In genomic region chr3:14364580-14365292, GRCh38 we compare ENCODE assay signal across 21 cellular contexts. TPM values are rescaled to one million over a fixed set of nuclear protein-coding genes. Genes with fewer than 3 reads are reported as not detected.
A peak's percentile ranks its signal among the peaks of the same experiment; 100 is the strongest.
DNase-seq lines count a peak whose midpoint lies in the region; ATAC-seq, FAIRE-seq and TF ChIP-seq lines count a peak whose summit lies in the region.
"Had no signal": no experiment of that assay in that cellular context is flagged by ENCODE, and none has a peak within 500 bp of the region (broad histone marks: within the 10 kb centered on the region; RNA-seq: fewer than 3 reads in every experiment).

No MANE protein-coding gene starts in this region.

- no peak for FAIRE-seq in small intestine (lab: Jason Lieb, UNC)
- FAIRE-seq: A204.1, H54 had no signal

- H3K27ac ChIP-seq in IMR-90 (ENCODE audit: insufficient read depth, low read length) (no peak overlapping the region), body of pancreas (no peak overlapping the region), right lobe of liver (no peak overlapping the region), small intestine (ENCODE audit: low read depth in 1 of 2, low read length in 1 of 2) (peak overlapping the region in 1 of 2 donors; percentile 5)
- H3K27ac ChIP-seq: BLaER1, PC-9 had no signal

- in situ Hi-C loops in IMR-90 (cut with MboI; ENCODE audit: low sequenced_read_pairs): no loop called here

- no peak overlapping the region for H2BK120ac ChIP-seq in IMR-90 (ENCODE audit: low read depth, low read length)

- H4K5ac ChIP-seq in IMR-90 (ENCODE audit: low read depth, low read length): no peak overlapping the region

- TF ChIP-seq CTCF in IMR-90 (conservative IDR thresholded peaks at IDR 0.05; ENCODE audit: low read depth, low read length) (no peak), body of pancreas (IDR thresholded peaks at IDR 0.05) (no peak), right lobe of liver (IDR thresholded peaks at IDR 0.05) (no peak)

- H2BK15ac ChIP-seq in IMR-90 (ENCODE audit: low read depth, low read length): no peak overlapping the region

- peaks cover 15% of the 10 kb centered on the region for H3K9me1 ChIP-seq in IMR-90 (ENCODE audit: insufficient read depth, low read length)

- no TSS peak for BruUV-seq in IMR-90 (replicated peaks; lab: Mats Ljungman, UMichigan)

- H2AK9ac ChIP-seq in IMR-90 (replicated peaks; ENCODE audit: low read depth, low read length, poor library complexity): no peak overlapping the region

- H3K27me3 ChIP-seq in IMR-90 (ENCODE audit: control insufficient read depth, insufficient read depth, low read length): peaks cover 9% of the 10 kb centered on the region; the same call in 1 of the 2 replicates
- no peaks in the 10 kb centered on the region for H3K27me3 ChIP-seq in body of pancreas
- peaks cover 0 to 4% of the 10 kb centered on the region in 2 donors for H3K27me3 ChIP-seq in right lobe of liver
- no peaks in the 10 kb centered on the region for H3K27me3 ChIP-seq in small intestine (ENCODE audit: control insufficient read depth in 2 of 2, insufficient read depth in 2 of 2, low read length in 2 of 2)
- H3K27me3 ChIP-seq: BLaER1, MG63 had no signal

- H3K18ac ChIP-seq in IMR-90 (ENCODE audit: low read depth, low read length): no peak overlapping the region

- no peak overlapping the region for H3K56ac ChIP-seq in IMR-90 (ENCODE audit: extremely low read depth, insufficient read depth, low read length)

- no peaks in the 10 kb centered on the region for H3K79me1 ChIP-seq in IMR-90 (ENCODE audit: low read depth in 1 of 2, low read length in 2 of 2)

- peak overlapping the region; percentile 50 for H2BK20ac ChIP-seq in IMR-90 (ENCODE audit: low read depth, low read length)

- ATAC-seq in IMR-90 (ENCODE audit: low read depth): no peak
- ATAC-seq in body of pancreas: peak; percentile 33
- peak in 3 of 4 donors; percentile 50 to 71 (median 53) for ATAC-seq in right lobe of liver
- ATAC-seq: Right ventricle myocardium inferior had no signal

- no peak overlapping the region for H3K23ac ChIP-seq in IMR-90 (ENCODE audit: low read depth, low read length)

- no peak overlapping the region for H3K4me2 ChIP-seq in IMR-90 (ENCODE audit: low read depth, low read length)
- H3K4me2 ChIP-seq: BLaER1, PC-9 had no signal

- POLR2A ChIA-PET in IMR-90 (lab: Charles Lee; ENCODE audit: unreplicated experiment): no interaction called here

- no peak overlapping the region for H3K9ac ChIP-seq in IMR-90 (ENCODE audit: low read depth, low read length)
- H3K9ac ChIP-seq: BLaER1 had no signal

- intact Hi-C loops in IMR-90 (cut with micrococcal nuclease): no loop called here
- intact Hi-C loops in body of pancreas (cut with DNase I): no loop called here
- intact Hi-C loops in right lobe of liver (cut with DNase I): no loop called here
- intact Hi-C loops in posterior cingulate gyrus (cut with DNase I): no loop called here

- no peak for TF ChIP-seq RAD21 in IMR-90 (IDR thresholded peaks at IDR 0.05; ENCODE audit: low read length)

- H2AFZ ChIP-seq in IMR-90 (replicated peaks; ENCODE audit: low read length, poor library complexity): no peak overlapping the region
- H2AFZ ChIP-seq: PC-9 had no signal

- no peak overlapping the region for H3K4me3 ChIP-seq in IMR-90 (ENCODE audit: insufficient read depth, low read depth, low read length)
- no peak overlapping the region for H3K4me3 ChIP-seq in body of pancreas
- H3K4me3 ChIP-seq in right lobe of liver: no peak overlapping the region
- no peak overlapping the region for H3K4me3 ChIP-seq in small intestine (ENCODE audit: low read depth in 1 of 2, low read length in 2 of 2)
- H3K4me3 ChIP-seq: BLaER1, MG63, PC-9 had no signal

- H4K8ac ChIP-seq in IMR-90 (ENCODE audit: low read depth in 2 of 2, low read length in 2 of 2): no peak overlapping the region

- H3K36me3 ChIP-seq in IMR-90 (ENCODE audit: control insufficient read depth, insufficient read depth, low read length) (no peaks in the 10 kb centered on the region), body of pancreas (replicated peaks in 1 of 2; ENCODE audit: insufficient read depth in 1 of 2, low read depth in 2 of 2) (no peaks in the 10 kb centered on the region), right lobe of liver (no peaks in the 10 kb centered on the region), small intestine (ENCODE audit: control insufficient read depth in 2 of 2, insufficient read depth in 2 of 2, low read length in 2 of 2) (no peaks in the 10 kb centered on the region)
- H3K36me3 ChIP-seq: BLaER1, MG63 had no signal

- H4K91ac ChIP-seq in IMR-90 (ENCODE audit: insufficient read depth, low read depth, low read length): no peak overlapping the region

- no peak overlapping the region for H2AK5ac ChIP-seq in IMR-90 (ENCODE audit: low read depth, low read length)

- H3K4me1 ChIP-seq in IMR-90 (ENCODE audit: control insufficient read depth, insufficient read depth, low read length) (peaks cover 15% of the 10 kb centered on the region), body of pancreas (peaks cover 3% of the 10 kb centered on the region), right lobe of liver (no peaks in the 10 kb centered on the region), small intestine (ENCODE audit: control insufficient read depth in 2 of 2, insufficient read depth in 1 of 2, low read depth in 1 of 2, low read length in 1 of 2) (peaks cover 4 to 17% of the 10 kb centered on the region in 2 donors)

- H3K14ac ChIP-seq in IMR-90 (replicated peaks; ENCODE audit: low read depth, low read length): peak overlapping the region; percentile 36; the same call in 1 of the 2 replicates

- CTCF ChIA-PET in IMR-90 (lab: Yijun Ruan, JAX): no interaction called here

- TF ChIP-seq POLR2A in IMR-90 (IDR thresholded peaks at IDR 0.05; ENCODE audit: low read depth, low read length): no peak
- TF ChIP-seq POLR2A in body of pancreas (IDR thresholded peaks at IDR 0.05): no peak
- no peak for TF ChIP-seq POLR2A in right lobe of liver (IDR thresholded peaks at IDR 0.05)

- H3K4ac ChIP-seq in IMR-90 (ENCODE audit: low read depth, low read length): no peak overlapping the region; the same call in 1 of the 2 replicates

- WGBS in IMR-90 (ENCODE audit: extremely low coverage in 2 of 2, insufficient read length in 1 of 2), 2 experiments: 96% methylated on average over 4 of the region's 8 CpGs; no CpG with 5 or more reads in 1 of the 2 experiments
- WGBS in body of pancreas, 2 donors: 56 to 70% methylated on average over 7 to 8 of the region's 8 CpGs
- whole genome bisulfite sequencing in right lobe of liver (ENCODE audit: insufficient coverage, low coverage, low lambda C conversion rate, missing lambda C conversion rate): 59% methylated on average over 7 of the region's 8 CpGs
- WGBS in small intestine, 3 donors: 35 to 75% (median 44%) methylated on average over 8 of the region's 8 CpGs

- dilution Hi-C loops in IMR-90 (cut with HindIII; ENCODE audit: low sequenced_read_pairs, unreplicated experiment): no loop called here

- H3K9me3 ChIP-seq in IMR-90 (ENCODE audit: control insufficient read depth, insufficient read depth, low read length) (no peaks in the 10 kb centered on the region), body of pancreas (no peaks in the 10 kb centered on the region), right lobe of liver (no peaks in the 10 kb centered on the region), small intestine (ENCODE audit: control insufficient read depth, low read depth) (no peaks in the 10 kb centered on the region)
- H3K9me3 ChIP-seq: BLaER1, MG63 had no signal

- H4K20me1 ChIP-seq in IMR-90 (ENCODE audit: insufficient read depth, low read length): no peaks in the 10 kb centered on the region
- H4K20me1 ChIP-seq: BLaER1 had no signal

- DNase-seq in IMR-90 (no peak), body of pancreas (no peak), right lobe of liver (no peak), small intestine (peak; percentile 88), posterior cingulate gyrus (no peak), NCI-H2196 (lab: John Stamatoyannopoulos, UW; ENCODE audit: unreplicated experiment) (no peak), cerebellum (ENCODE audit: low spot score) (no peak)
- no peak for DNase-seq in activated CD4-positive, alpha-beta T cell treated with anti-CD3 and anti-CD28 coated beads, Interleukin-2, amount 50 U/mL, for 48 hours
- DNase-seq: CD4-positive, CD25-positive, alpha-beta regulatory T cell; HFFc6; KG1; MG63; NCI-H1105 treated with DMSO at 0.1 percent for 48 hours; NCI-H2029; NCI-H446 treated with DMSO at 0.1 percent for 48 hours; NCI-H526; PC-9 had no signal

- no peak overlapping the region for H2BK5ac ChIP-seq in IMR-90 (ENCODE audit: low read depth, low read length, poor library complexity, severe bottlenecking)

TF ChIP-seq in IMR-90, 13 proteins besides CTCF, POLR2A, EP300 and RAD21:
- TF ChIP-seq MAZ (IDR thresholded peaks at IDR 0.05; ENCODE audit: borderline replicate concordance, low read depth, low read length) (no peak), NFE2L2 (IDR thresholded peaks at IDR 0.05; ENCODE audit: low read depth, low read length) (no peak), SMC3 (IDR thresholded peaks at IDR 0.05; ENCODE audit: low read depth, low read length) (no peak), BHLHE40 (IDR thresholded peaks at IDR 0.05; ENCODE audit: low read depth, low read length) (no peak), USF2 (IDR thresholded peaks at IDR 0.05; ENCODE audit: low read depth, low read length) (no peak), MAFK (IDR thresholded peaks at IDR 0.05; ENCODE audit: low read depth, low read length) (no peak)

RNA-seq across cellular contexts. Expression of gene SLC6A6, which starts 37.7 kb away (rescaled TPM):
- total RNA-seq in IMR-90 (2012; rRNA removed) (29.9 and 32.5 TPM in 2 replicates), body of pancreas (1 to 10 TPM; 4.9 to 5.7 TPM), right lobe of liver (1 to 10 TPM; 1.5 to 8.2 (median 4.1) TPM), cerebellum (24.6 TPM)
- polyA plus RNA-seq in IMR-90 (2012; rRNA removed) (39.3 and 39.4 TPM in 2 replicates), small intestine (10 to 100 TPM in 1 of 3 donors, 1 to 10 TPM in 2; 6.9 to 10.8 (median 8.6) TPM)
- polyA plus RNA-seq in IMR-90 (2012; cell fraction: cytosol; rRNA removed): 14.9 and 24.2 TPM in 2 replicates
- 70.6 and 99.2 TPM in 2 replicates for polyA plus RNA-seq in IMR-90 (2012; cell fraction: nucleus; rRNA removed; ENCODE audit: low replicate concordance)
